Comparison of ENCODE assay signal across 25 cellular contexts in the genomic region with DNA sequence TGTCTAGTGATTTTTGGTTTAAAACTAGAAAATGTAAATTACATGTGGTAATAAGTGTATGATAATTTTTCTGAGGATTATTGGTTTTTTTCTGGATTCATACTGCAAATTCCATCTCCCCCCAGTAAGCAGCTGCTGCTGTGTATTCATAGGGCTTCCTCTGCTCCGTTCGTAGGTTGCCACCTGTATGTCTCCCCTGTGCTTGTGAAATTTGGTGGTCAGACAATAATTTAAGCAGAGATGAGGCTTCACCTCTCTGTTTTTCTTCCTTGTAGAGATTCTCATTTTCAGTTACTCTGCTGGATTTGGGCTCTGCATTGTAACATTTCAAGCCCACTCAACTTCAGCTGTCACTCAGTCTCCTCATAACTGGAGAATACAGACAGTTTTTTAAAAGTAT.
"Had no signal": no experiment of that assay in that cellular context is flagged by ENCODE, and none has a peak within 500 bp of the region (broad histone marks: within the 10 kb centered on the region; RNA-seq: fewer than 3 reads in every experiment).

No MANE protein-coding gene starts in this region.

- H3K27me3 ChIP-seq: colonic mucosa, dorsolateral prefrontal cortex, esophagus muscularis mucosa, esophagus squamous epithelium, foreskin keratinocyte, gastrocnemius medialis, gastroesophageal sphincter had no signal

- H3K9me3 ChIP-seq: colonic mucosa, esophagus squamous epithelium, gastrocnemius medialis had no signal

- H3K4me2 ChIP-seq: hepatocyte had no signal

- H2AFZ ChIP-seq: hepatocyte had no signal

- H3K4me1 ChIP-seq: colonic mucosa, esophagus muscularis mucosa, esophagus squamous epithelium, foreskin keratinocyte, gastrocnemius medialis, gastroesophageal sphincter, heart left ventricle, heart right ventricle had no signal

- H3K36me3 ChIP-seq: colonic mucosa, esophagus muscularis mucosa, esophagus squamous epithelium, gastrocnemius medialis, gastroesophageal sphincter, heart left ventricle, heart right ventricle had no signal

- ATAC-seq: effector memory CD8-positive, alpha-beta T cell; esophagus mucosa; foreskin keratinocyte; gastrocnemius medialis; gastroesophageal sphincter; heart left ventricle; heart right ventricle had no signal

- DNase-seq: colonic mucosa; cortex of kidney; dermis blood vessel endothelial cell; dorsolateral prefrontal cortex; effector CD4-positive, alpha-beta T cell; effector CD8-positive, alpha-beta T cell; effector memory CD4-positive, alpha-beta T cell; effector memory CD8-positive, alpha-beta T cell; endodermal cell; erythroblast; esophagus squamous epithelium; foreskin fibroblast; foreskin keratinocyte; foreskin melanocyte; gastrocnemius medialis; glutamatergic neuron; head of caudate nucleus; heart left ventricle; heart right ventricle had no signal

- H3K79me2 ChIP-seq: hepatocyte had no signal

- H3K27ac ChIP-seq: colonic mucosa, coronary artery, dorsolateral prefrontal cortex, epithelial cell of prostate, esophagus muscularis mucosa, esophagus squamous epithelium, foreskin keratinocyte, gastrocnemius medialis, gastroesophageal sphincter, heart left ventricle, heart right ventricle, hepatocyte had no signal

- H3K4me3 ChIP-seq: colonic mucosa, coronary artery, dorsolateral prefrontal cortex, esophagus muscularis mucosa, esophagus squamous epithelium, gastrocnemius medialis, gastroesophageal sphincter, heart left ventricle, heart right ventricle, hepatocyte had no signal
